21 cellular contexts compared by ENCODE assay signal in the genomic region with DNA sequence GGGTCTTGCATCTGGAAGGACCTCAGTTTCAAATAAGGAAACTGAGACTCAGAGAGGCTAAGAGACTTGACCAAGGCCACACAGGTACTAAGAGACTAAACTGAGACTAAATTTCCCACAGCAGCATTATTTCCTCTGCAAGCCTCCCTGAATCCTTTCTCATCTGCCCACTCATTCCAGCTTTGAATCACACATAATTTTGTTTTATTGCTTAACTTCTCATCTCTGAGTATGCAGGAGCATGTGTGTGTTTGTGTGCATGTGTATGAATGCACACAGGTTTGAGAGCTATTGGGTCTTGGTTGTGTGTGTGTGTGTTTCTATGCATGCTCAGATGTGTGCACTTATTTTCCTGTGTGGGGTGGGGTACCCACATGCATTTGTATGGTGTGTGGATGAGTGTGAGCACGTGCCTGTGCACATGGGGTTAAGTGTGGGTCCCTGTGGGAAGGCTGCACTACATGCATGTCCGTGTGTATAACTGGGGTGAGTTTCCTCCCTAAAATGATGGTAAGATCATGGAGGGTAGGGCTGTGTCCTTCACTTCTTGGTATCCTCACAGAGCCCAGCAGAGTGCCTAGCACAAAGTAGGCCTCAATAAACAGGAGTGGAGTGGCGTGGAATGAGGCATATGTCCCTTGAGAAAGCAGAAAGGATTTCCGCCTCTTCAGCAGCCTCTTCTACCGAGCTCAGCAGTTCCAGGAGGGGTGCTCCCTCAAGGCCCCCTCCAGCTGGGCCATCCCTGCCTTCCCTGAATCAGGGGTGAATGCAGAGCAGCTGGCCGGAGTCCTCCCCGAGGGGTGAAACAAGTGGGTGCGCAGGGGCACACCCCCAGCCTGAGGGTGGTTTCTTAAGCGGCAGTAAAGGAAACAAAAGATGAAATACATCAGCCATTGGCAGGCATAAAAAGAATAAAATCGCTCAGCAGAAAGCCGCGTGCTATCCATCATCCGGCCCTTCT.
"Had no signal": no experiment of that assay in that cellular context is flagged by ENCODE, and none has a peak within 500 bp of the region (broad histone marks: within the 10 kb centered on the region; RNA-seq: fewer than 3 reads in every experiment).

No MANE protein-coding gene starts in this region.

- H3K4me3 ChIP-seq: adrenal gland, K562, SJCRH30 had no signal

- H3K4me1 ChIP-seq: adrenal gland, SJCRH30 had no signal

- H3K36me3 ChIP-seq: adrenal gland, SJCRH30 had no signal

- H3K9ac ChIP-seq: SK-N-SH had no signal

- H3K9me2 ChIP-seq: SK-N-SH had no signal

- DNase-seq: activated CD4-positive, CD25-positive, alpha-beta regulatory T cell; activated CD8-positive, alpha-beta memory T cell treated with anti-CD3 and anti-CD28 coated beads, Interleukin-2, amount 50 U/mL, for 48 hours; activated CD8-positive, alpha-beta T cell treated with anti-CD3 and anti-CD28 coated beads for 36 hours; activated naive CD4-positive, alpha-beta T cell treated with anti-CD3 and anti-CD28 coated beads, Interleukin-2, amount 50 U/mL, for 16 hours; activated naive CD8-positive, alpha-beta T cell treated with anti-CD3 and anti-CD28 coated beads, Interleukin-2, amount 10 ng/mL, durations not matched to agents 7 days and 5 days; activated T-cell treated with anti-CD3 and anti-CD28 coated beads, Interleukin-2, amount 50 U/mL, for 1 hour; adrenal gland; Karpas-422; MM.1S; NCI-H1105 treated with DMSO at 0.1 percent for 48 hours; NCI-H187 treated with DMSO at 0.1 percent for 48 hours; NCI-H524 treated with DMSO at 0.1 percent for 48 hours; NCI-H774; OCI-M1; SJCRH30; SK-N-SH; T-helper 1 cell had no signal

- H3K27ac ChIP-seq: adrenal gland, SJCRH30, VCaP had no signal

- H3K36me3 Mint-ChIP-seq: activated naive CD8-positive, alpha-beta T cell treated with anti-CD3 and anti-CD28 coated beads, Interleukin-2, amount 10 ng/mL, durations not matched to agents 7 days and 5 days had no signal

- H3K9me3 ChIP-seq: adrenal gland, SJCRH30, SK-N-SH had no signal

- H3K4me3 Mint-ChIP-seq: activated CD8-positive, alpha-beta T cell treated with anti-CD3 and anti-CD28 coated beads for 36 hours; activated naive CD8-positive, alpha-beta T cell treated with anti-CD3 and anti-CD28 coated beads, Interleukin-2, amount 10 ng/mL, durations not matched to agents 7 days and 5 days had no signal

- H3K4me2 ChIP-seq: SK-N-SH had no signal

- H3K4me1 Mint-ChIP-seq: activated naive CD8-positive, alpha-beta T cell treated with anti-CD3 and anti-CD28 coated beads, Interleukin-2, amount 10 ng/mL, durations not matched to agents 7 days and 5 days had no signal

- H3K27ac Mint-ChIP-seq: activated CD8-positive, alpha-beta T cell treated with anti-CD3 and anti-CD28 coated beads for 36 hours; activated naive CD8-positive, alpha-beta T cell treated with anti-CD3 and anti-CD28 coated beads, Interleukin-2, amount 10 ng/mL, durations not matched to agents 7 days and 5 days had no signal

- H3K9me3 Mint-ChIP-seq: activated CD8-positive, alpha-beta T cell treated with anti-CD3 and anti-CD28 coated beads for 36 hours; activated naive CD8-positive, alpha-beta T cell treated with anti-CD3 and anti-CD28 coated beads, Interleukin-2, amount 10 ng/mL, durations not matched to agents 7 days and 5 days had no signal

- ATAC-seq: activated CD8-positive, alpha-beta T cell treated with anti-CD3 and anti-CD28 coated beads for 36 hours; K562; Panc1; Right ventricle myocardium inferior had no signal
